ENCODE assay signal across 21 cellular contexts in the genomic region with DNA sequence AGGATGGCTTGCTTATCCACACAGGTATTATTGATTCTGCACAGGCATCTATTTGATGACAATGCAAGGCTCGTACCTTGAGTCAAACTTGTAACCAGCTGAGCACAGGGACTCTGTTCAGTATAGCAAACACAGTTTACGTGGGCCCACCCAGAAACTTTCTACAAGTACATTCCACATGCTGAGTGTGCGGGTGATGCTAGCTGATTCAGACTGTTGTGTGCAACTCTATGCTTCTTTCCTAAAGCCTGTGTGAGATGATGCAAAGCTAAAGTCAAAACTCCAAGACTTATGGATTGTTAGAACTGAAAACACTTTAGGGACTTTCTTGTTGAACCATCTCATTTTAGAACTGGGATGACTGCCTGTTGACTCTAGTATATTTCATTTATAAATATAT.
"Had no signal": no experiment of that assay in that cellular context is flagged by ENCODE, and none has a peak within 500 bp of the region (broad histone marks: within the 10 kb centered on the region; RNA-seq: fewer than 3 reads in every experiment).

No MANE protein-coding gene starts in this region.

- H3K27ac ChIP-seq: hepatocyte, left lung, tibial nerve, vagina had no signal

- H3K4me3 Mint-ChIP-seq: activated CD4-positive, alpha-beta T cell treated with anti-CD3 and anti-CD28 coated beads, Interleukin-2, amount 10 ng/mL, durations not matched to agents 24 days and 14 days; activated CD8-positive, alpha-beta T cell treated with anti-CD3 and anti-CD28 coated beads, Interleukin-2, amount 10 ng/mL, durations not matched to agents 7 days and 5 days; activated T-cell treated with anti-CD3 and anti-CD28 coated beads, Interleukin-2, amount 50 U/mL, for 4 hours; effector memory CD8-positive, alpha-beta T cell; neural crest cell; T-cell had no signal

- H3K27me3 ChIP-seq: hepatocyte, left lung, tibial nerve, vagina had no signal

- H3K9me3 Mint-ChIP-seq: activated CD4-positive, alpha-beta T cell treated with anti-CD3 and anti-CD28 coated beads, Interleukin-2, amount 10 ng/mL, durations not matched to agents 24 days and 14 days; activated T-cell treated with anti-CD3 and anti-CD28 coated beads, Interleukin-2, amount 50 U/mL, for 4 hours; effector memory CD8-positive, alpha-beta T cell; neural crest cell; T-cell had no signal

- H2AFZ ChIP-seq: hepatocyte had no signal

- H3K4me2 ChIP-seq: hepatocyte had no signal

- DNase-seq: activated CD4-positive, alpha-beta T cell treated with anti-CD3 and anti-CD28 coated beads, Interleukin-2, amount 10 ng/mL, durations not matched to agents 24 days and 14 days; activated CD8-positive, alpha-beta T cell treated with anti-CD3 and anti-CD28 coated beads, Interleukin-2, amount 10 ng/mL, durations not matched to agents 7 days and 5 days; activated effector memory CD4-positive, alpha-beta T cell treated with Interleukin-2 at 50 U/mL for 16 hours; activated naive CD4-positive, alpha-beta T cell treated with anti-CD3 and anti-CD28 coated beads, Interleukin-2, amount 50 U/mL, for 16 hours; activated T-cell treated with anti-CD3 and anti-CD28 coated beads, Interleukin-2, amount 50 U/mL, for 4 hours; cerebellar nuclear complex; dermis blood vessel endothelial cell; effector memory CD8-positive, alpha-beta T cell; kidney; left lung; stimulated activated CD4-positive, alpha-beta T cell treated with anti-CD3 and anti-CD28 coated beads, Interleukin-2, amount 100 ng/mL, for 24 hours; stimulated activated naive CD8-positive, alpha-beta T cell treated with anti-CD3 and anti-CD28 coated beads, Interleukin-15, Interleukin-2, amounts not matched to agents 100 U/mL and 50 U/mL, for 24 hours; substantia nigra; T-cell; T-helper 9 cell had no signal

- H3K27me3 Mint-ChIP-seq: activated CD4-positive, alpha-beta T cell treated with anti-CD3 and anti-CD28 coated beads, Interleukin-2, amount 10 ng/mL, durations not matched to agents 24 days and 14 days; progenitor cell of endocrine pancreas had no signal

- H3K9me3 ChIP-seq: left lung, tibial nerve, vagina had no signal

- H3K4me3 ChIP-seq: hepatocyte, left lung, tibial nerve, vagina had no signal

- H3K27ac Mint-ChIP-seq: activated CD4-positive, alpha-beta T cell treated with anti-CD3 and anti-CD28 coated beads, Interleukin-2, amount 10 ng/mL, durations not matched to agents 24 days and 14 days; activated CD8-positive, alpha-beta T cell treated with anti-CD3 and anti-CD28 coated beads, Interleukin-2, amount 10 ng/mL, durations not matched to agents 7 days and 5 days; effector memory CD8-positive, alpha-beta T cell; progenitor cell of endocrine pancreas; T-cell had no signal

- H3K4me1 ChIP-seq: left lung, vagina had no signal

- H3K36me3 ChIP-seq: left lung, tibial nerve, vagina had no signal

- H3K4me1 Mint-ChIP-seq: activated CD4-positive, alpha-beta T cell treated with anti-CD3 and anti-CD28 coated beads, Interleukin-2, amount 10 ng/mL, durations not matched to agents 24 days and 14 days; neural crest cell had no signal

- ATAC-seq: activated CD8-positive, alpha-beta T cell treated with anti-CD3 and anti-CD28 coated beads, Interleukin-2, amount 10 ng/mL, durations not matched to agents 7 days and 5 days; activated T-cell treated with anti-CD3 and anti-CD28 coated beads, Interleukin-2, amount 50 U/mL, for 4 hours; effector memory CD8-positive, alpha-beta T cell; left lung; SK-N-SH treated with all-trans-retinoic acid at 6 μM for 48 hours; stimulated activated naive CD8-positive, alpha-beta T cell treated with anti-CD3 and anti-CD28 coated beads, Interleukin-15, Interleukin-2, amounts not matched to agents 100 U/mL and 50 U/mL, for 24 hours; T-cell had no signal
